10 cellular contexts compared by ENCODE assay signal in genomic region chr22:21582801-21583740, GRCh38. TPM values are rescaled to one million over a fixed set of nuclear protein-coding genes. Genes with fewer than 3 reads are reported as not detected.
A peak's percentile ranks its signal among the peaks of the same experiment; 100 is the strongest.
DNase-seq lines count a peak whose midpoint lies in the region; ATAC-seq and TF ChIP-seq lines count a peak whose summit lies in the region.
"Had no signal": no experiment of that assay in that cellular context is flagged by ENCODE, and none has a peak within 500 bp of the region (broad histone marks: within the 10 kb centered on the region; RNA-seq: fewer than 3 reads in every experiment).

No MANE protein-coding gene starts in this region.

- CTCF ChIA-PET in activated naive CD4-positive, alpha-beta T cell treated with anti-CD3 and anti-CD28 coated beads, Interleukin-2, amount 10 ng/mL, durations not matched to agents 7 days and 5 days (lab: Charles Lee): interaction anchor here (0.7 kb wide), 1 partner anchor 60 kb away, joined by 3 read pairs; no protein-coding TSS in a partner anchor

- H3K27me3 ChIP-seq in esophagus (ENCODE audit: control insufficient read depth in 1 of 2, insufficient read depth in 2 of 2, low read length in 2 of 2): no peaks in the 10 kb centered on the region
- no peaks in the 10 kb centered on the region for H3K27me3 ChIP-seq in Peyer's patch

- 54 to 57% methylated on average over 10 of the region's 10 CpGs for WGBS in esophagus, 2 donors

- H3K27ac ChIP-seq in SK-N-MC (peak overlapping the region; percentile 35; the same call in 1 of the 2 replicates), esophagus (ENCODE audit: low read depth in 2 of 2, low read length in 1 of 2) (peak overlapping the region; percentile 14 to 61), temporal lobe (ENCODE audit: low read depth, low read length) (peak overlapping the region; percentile 61), Peyer's patch (no peak overlapping the region)

- no peaks in the 10 kb centered on the region for H3K9me3 ChIP-seq in SK-N-MC (ENCODE audit: low read depth, low read length)
- no peaks in the 10 kb centered on the region for H3K9me3 ChIP-seq in esophagus (ENCODE audit: control insufficient read depth in 2 of 2, insufficient read depth in 1 of 2, low read depth in 1 of 2, low read length in 1 of 2)
- no peaks in the 10 kb centered on the region for H3K9me3 ChIP-seq in Peyer's patch
- H3K9me3 ChIP-seq: HAP-1 had no signal

- TF ChIP-seq POLR2A in Peyer's patch (IDR thresholded peaks at IDR 0.05): no peak

- no peaks in the 10 kb centered on the region for H3K27me3 Mint-ChIP-seq in activated naive CD4-positive, alpha-beta T cell treated with anti-CD3 and anti-CD28 coated beads, Interleukin-2, amount 50 U/mL, for 24 hours
- no peaks in the 10 kb centered on the region for H3K27me3 Mint-ChIP-seq in activated naive CD4-positive, alpha-beta T cell treated with anti-CD3 and anti-CD28 coated beads, Interleukin-2, amount 10 ng/mL, durations not matched to agents 7 days and 5 days

- H3K4me3 Mint-ChIP-seq in activated naive CD4-positive, alpha-beta T cell treated with anti-CD3 and anti-CD28 coated beads, Interleukin-2, amount 50 U/mL, for 24 hours: no peak overlapping the region
- H3K4me3 Mint-ChIP-seq in activated naive CD4-positive, alpha-beta T cell treated with anti-CD3 and anti-CD28 coated beads, Interleukin-2, amount 10 ng/mL, durations not matched to agents 7 days and 5 days: no peak overlapping the region

- H3K4me3 ChIP-seq in SK-N-MC (no peak overlapping the region), esophagus (ENCODE audit: low read depth in 1 of 2, low read length in 2 of 2) (no peak overlapping the region), Peyer's patch (no peak overlapping the region)
- H3K4me3 ChIP-seq: HAP-1 had no signal

- H3K4me1 ChIP-seq in esophagus (ENCODE audit: control insufficient read depth in 2 of 2, insufficient read depth in 2 of 2, low read length in 1 of 2) (peaks cover 12% of the 10 kb centered on the region in 2 donors), Peyer's patch (peaks cover 0 to 44% (median 14%) of the 10 kb centered on the region in 4 donors)
- H3K4me1 ChIP-seq: HAP-1 had no signal

- H3K36me3 Mint-ChIP-seq in activated naive CD4-positive, alpha-beta T cell treated with anti-CD3 and anti-CD28 coated beads, Interleukin-2, amount 50 U/mL, for 24 hours: peaks cover 4% of the 10 kb centered on the region
- peaks cover 11% of the 10 kb centered on the region for H3K36me3 Mint-ChIP-seq in activated naive CD4-positive, alpha-beta T cell treated with anti-CD3 and anti-CD28 coated beads, Interleukin-2, amount 10 ng/mL, durations not matched to agents 7 days and 5 days

- no peak for DNase-seq in activated naive CD4-positive, alpha-beta T cell treated with anti-CD3 and anti-CD28 coated beads, Interleukin-2, amount 10 ng/mL, durations not matched to agents 7 days and 5 days
- DNase-seq in SK-N-MC (ENCODE audit: low read depth, low spot score): no peak
- no peak for DNase-seq in Peyer's patch
- no peak for DNase-seq in SIG-M5 treated with dmso at 0.1 percent for 504 hours (lab: John Stamatoyannopoulos, UW; ENCODE audit: unreplicated experiment)
- DNase-seq: activated CD4-positive, CD25-positive, alpha-beta regulatory T cell treated with anti-CD3 and anti-CD28 coated beads, Interleukin-2, amount 50 U/mL, for 72 hours had no signal

- H3K9me3 Mint-ChIP-seq in activated naive CD4-positive, alpha-beta T cell treated with anti-CD3 and anti-CD28 coated beads, Interleukin-2, amount 50 U/mL, for 24 hours: no peaks in the 10 kb centered on the region
- no peaks in the 10 kb centered on the region for H3K9me3 Mint-ChIP-seq in activated naive CD4-positive, alpha-beta T cell treated with anti-CD3 and anti-CD28 coated beads, Interleukin-2, amount 10 ng/mL, durations not matched to agents 7 days and 5 days

- TF ChIP-seq CTCF in Peyer's patch (IDR thresholded peaks at IDR 0.05): no peak

- ATAC-seq in GM19397 (IDR thresholded peaks at IDR 0.05; ENCODE audit: unreplicated experiment): no peak

- no peak overlapping the region for H3K9ac ChIP-seq in SK-N-MC (ENCODE audit: insufficient read length)

- peak overlapping the region; percentile 25 for H3K27ac Mint-ChIP-seq in activated naive CD4-positive, alpha-beta T cell treated with anti-CD3 and anti-CD28 coated beads, Interleukin-2, amount 50 U/mL, for 24 hours
- no peak overlapping the region for H3K27ac Mint-ChIP-seq in activated naive CD4-positive, alpha-beta T cell treated with anti-CD3 and anti-CD28 coated beads, Interleukin-2, amount 10 ng/mL, durations not matched to agents 7 days and 5 days

- H3K36me3 ChIP-seq in SK-N-MC (ENCODE audit: insufficient read depth, low read length) (peaks cover 5% of the 10 kb centered on the region; the same call in 1 of the 2 replicates), esophagus (ENCODE audit: control insufficient read depth in 2 of 2, insufficient read depth in 2 of 2, low read length in 1 of 2) (peaks cover 0 to 4% of the 10 kb centered on the region in 2 donors), Peyer's patch (no peaks in the 10 kb centered on the region)

- H3K4me1 Mint-ChIP-seq in activated naive CD4-positive, alpha-beta T cell treated with anti-CD3 and anti-CD28 coated beads, Interleukin-2, amount 50 U/mL, for 24 hours: peaks cover 54% of the 10 kb centered on the region
- peaks cover 27% of the 10 kb centered on the region for H3K4me1 Mint-ChIP-seq in activated naive CD4-positive, alpha-beta T cell treated with anti-CD3 and anti-CD28 coated beads, Interleukin-2, amount 10 ng/mL, durations not matched to agents 7 days and 5 days

RNA-seq across cellular contexts. Expression of gene UBE2L3, which starts 15.6 kb away (rescaled TPM):
- polyA plus RNA-seq in esophagus: 10 to 100 TPM; 48.4 to 49.1 TPM
- total RNA-seq in temporal lobe: 25.3 TPM
- 10 to 100 TPM; 42.1 to 69.7 (median 50.1) TPM for total RNA-seq in Peyer's patch

RNA-seq across cellular contexts. Expression of gene RIMBP3C, which starts 31.8 kb away (rescaled TPM):
- polyA plus RNA-seq in esophagus: under 1 TPM; 0.01 to 0.02 TPM
- total RNA-seq in temporal lobe (0.49 TPM), Peyer's patch (under 1 TPM in 2 of 4 donors, not detected in 2; 0.54 to 0.83 TPM)

RNA-seq across cellular contexts. Expression of gene YDJC, which starts 46.8 kb away (rescaled TPM):
- 10 to 100 TPM; 28.5 to 31.4 TPM for polyA plus RNA-seq in esophagus
- 3.9 TPM for total RNA-seq in temporal lobe
- total RNA-seq in Peyer's patch: 10 to 100 TPM; 36.3 to 54.2 (median 38.8) TPM

RNA-seq across cellular contexts. Expression of gene CCDC116, which starts 49.5 kb away (rescaled TPM):
- polyA plus RNA-seq in esophagus: under 1 TPM; 0.25 to 0.61 TPM
- total RNA-seq in temporal lobe (not detected), Peyer's patch (1 to 10 TPM in 1 of 4 donors, under 1 TPM in 1, not detected in 2; 0.80 to 2.6 TPM)

RNA-seq across cellular contexts. Expression of gene SDF2L1, which starts 59.0 kb away (rescaled TPM):
- polyA plus RNA-seq in esophagus: 10 to 100 TPM; 18.7 to 52.7 TPM
- total RNA-seq in temporal lobe (3.7 TPM), Peyer's patch (10 to 100 TPM; 14.9 to 49.2 (median 30.0) TPM)

Comparison
In these comparisons a context has a peak if more than half of its experiments do, and no peak if none do; other contexts are left out.
1. H3K27ac ChIP-seq: peak in SK-N-MC (single experiment), esophagus (2 of 2) and temporal lobe (single experiment); none in Peyer's patch (0 of 4).